ENCODE assay signal across 1 cellular context in genomic region chr17:30782206-30782605, GRCh38.
TF ChIP-seq lines count a peak whose summit lies in the region.

No MANE protein-coding gene starts in this region.

TF ChIP-seq in H1, 55 proteins besides CTCF, POLR2A, EP300 and RAD21:
- no peak for TF ChIP-seq EGR1 (IDR thresholded peaks at IDR 0.05; ENCODE audit: borderline replicate concordance, low read depth, low read length)
- TF ChIP-seq POLR2AphosphoS5 (IDR thresholded peaks at IDR 0.05; ENCODE audit: low read depth, low read length), result peak; percentile 61; the same call in 1 of the 2 replicates
